ENCODE assay signal across 18 cellular contexts in the genomic region with DNA sequence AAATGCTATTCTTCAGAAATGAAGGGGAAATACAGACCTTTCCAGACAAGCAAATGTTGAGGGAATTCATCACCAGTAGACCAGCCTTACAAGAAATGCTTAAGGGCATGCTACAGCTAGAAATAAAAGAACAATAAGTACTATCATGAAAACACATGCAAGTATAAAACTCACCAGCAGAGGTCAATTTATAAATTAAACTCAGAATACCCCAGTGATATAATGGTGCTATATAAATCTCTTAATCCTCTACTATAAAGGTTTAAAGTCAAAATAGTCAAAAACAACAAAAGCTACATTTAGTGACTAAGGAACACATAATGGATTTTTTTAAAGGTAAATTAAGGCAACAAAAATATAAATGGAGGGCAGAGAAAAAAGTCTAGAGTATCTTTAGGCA.
"Had no signal": no experiment of that assay in that cellular context is flagged by ENCODE, and none has a peak within 500 bp of the region (broad histone marks: within the 10 kb centered on the region; RNA-seq: fewer than 3 reads in every experiment).

No MANE protein-coding gene starts in this region.

- H3K36me3 Mint-ChIP-seq: activated naive CD8-positive, alpha-beta T cell had no signal

- H3K4me1 ChIP-seq: lower lobe of right lung, psoas muscle, spleen, upper lobe of right lung had no signal

- H3K4me3 Mint-ChIP-seq: activated CD8-positive, alpha-beta T cell treated with anti-CD3 and anti-CD28 coated beads, Interleukin-2, amount 10 ng/mL, durations not matched to agents 7 days and 5 days; activated naive CD8-positive, alpha-beta T cell; activated T-cell treated with anti-CD3 and anti-CD28 coated beads, Interleukin-2, amount 50 U/mL, for 72 hours; stimulated activated naive CD8-positive, alpha-beta T cell treated with anti-CD3 and anti-CD28 coated beads, Interleukin-15, amount 100 ng/mL, for 72 hours; T-helper 17 cell had no signal

- H3K27ac ChIP-seq: coronary artery, lower lobe of right lung, psoas muscle, spleen, upper lobe of right lung had no signal

- H3K27me3 Mint-ChIP-seq: stimulated activated naive CD8-positive, alpha-beta T cell treated with anti-CD3 and anti-CD28 coated beads, Interleukin-15, amount 100 ng/mL, for 72 hours had no signal

- H3K9me3 ChIP-seq: lower lobe of right lung, psoas muscle, upper lobe of right lung had no signal

- DNase-seq: activated CD4-positive, alpha-beta T cell treated with anti-CD3 and anti-CD28 coated beads for 4 hours; activated CD8-positive, alpha-beta memory T cell treated with anti-CD3 and anti-CD28 coated beads, Interleukin-2, amount 50 U/mL, for 48 hours; activated CD8-positive, alpha-beta T cell treated with anti-CD3 and anti-CD28 coated beads, Interleukin-2, amount 10 ng/mL, durations not matched to agents 7 days and 5 days; activated gamma-delta T cell treated with Interleukin-2 at 50 U/mL for 16 hours; activated T-cell treated with anti-CD3 and anti-CD28 coated beads, Interleukin-2, amount 50 U/mL, for 72 hours; amniotic stem cell; caudate nucleus; effector CD4-positive, alpha-beta T cell; left colon; lower lobe of right lung; psoas muscle; spleen; stimulated activated naive CD8-positive, alpha-beta T cell treated with anti-CD3 and anti-CD28 coated beads, Interleukin-15, amount 100 ng/mL, for 72 hours; T-helper 17 cell; upper lobe of right lung had no signal

- ATAC-seq: activated CD8-positive, alpha-beta T cell treated with anti-CD3 and anti-CD28 coated beads, Interleukin-2, amount 10 ng/mL, durations not matched to agents 7 days and 5 days; activated T-cell treated with anti-CD3 and anti-CD28 coated beads, Interleukin-2, amount 50 U/mL, for 72 hours; left colon; lower lobe of right lung; psoas muscle; sciatic nerve; stimulated activated naive CD8-positive, alpha-beta T cell treated with anti-CD3 and anti-CD28 coated beads, Interleukin-15, amount 100 ng/mL, for 72 hours; T-helper 17 cell; upper lobe of right lung had no signal

- H3K4me1 Mint-ChIP-seq: stimulated activated naive CD8-positive, alpha-beta T cell treated with anti-CD3 and anti-CD28 coated beads, Interleukin-15, amount 100 ng/mL, for 72 hours; T-helper 17 cell had no signal

- H3K27ac Mint-ChIP-seq: activated CD8-positive, alpha-beta T cell treated with anti-CD3 and anti-CD28 coated beads, Interleukin-2, amount 10 ng/mL, durations not matched to agents 7 days and 5 days; activated naive CD8-positive, alpha-beta T cell; activated T-cell treated with anti-CD3 and anti-CD28 coated beads, Interleukin-2, amount 50 U/mL, for 72 hours; stimulated activated naive CD8-positive, alpha-beta T cell treated with anti-CD3 and anti-CD28 coated beads, Interleukin-15, amount 100 ng/mL, for 72 hours; T-helper 17 cell had no signal

- H3K9me3 Mint-ChIP-seq: activated T-cell treated with anti-CD3 and anti-CD28 coated beads, Interleukin-2, amount 50 U/mL, for 72 hours; stimulated activated naive CD8-positive, alpha-beta T cell treated with anti-CD3 and anti-CD28 coated beads, Interleukin-15, amount 100 ng/mL, for 72 hours had no signal

- H3K36me3 ChIP-seq: lower lobe of right lung, spleen, upper lobe of right lung had no signal

- H3K4me3 ChIP-seq: coronary artery, lower lobe of right lung, psoas muscle, spleen, upper lobe of right lung had no signal

- H3K27me3 ChIP-seq: upper lobe of right lung had no signal
